Comparison of ENCODE assay signal across 13 cellular contexts in genomic region chr1:153011359-153011758, GRCh38. TPM values are rescaled to one million over a fixed set of nuclear protein-coding genes. Genes with fewer than 3 reads are reported as not detected.
DNase-seq lines count a peak whose midpoint lies in the region; ATAC-seq, FAIRE-seq and TF ChIP-seq lines count a peak whose summit lies in the region.
"Not testable (repeated sequence)": the region's sequence is repeated elsewhere in the genome, so short reads cannot be mapped to it uniquely, and the experiment has no call there.
"Had no signal": no experiment of that assay in that cellular context is flagged by ENCODE, and none has a peak within 500 bp of the region (broad histone marks: within the 10 kb centered on the region; RNA-seq: fewer than 3 reads in every experiment).

No MANE protein-coding gene starts in this region.

- H4K5ac ChIP-seq in IMR-90 (ENCODE audit: low read depth, low read length), result not testable (repeated sequence)

- not testable (repeated sequence) for H2AK5ac ChIP-seq in IMR-90 (ENCODE audit: low read depth, low read length)

- H3K9me3 ChIP-seq in A549; IMR-90 (ENCODE audit: control insufficient read depth, insufficient read depth, low read length); testis: not testable (repeated sequence)

- not testable (repeated sequence) for H2AFZ ChIP-seq in IMR-90 (replicated peaks; ENCODE audit: low read length, poor library complexity)

- not testable (repeated sequence) for H3K4me1 ChIP-seq in A549; IMR-90 (ENCODE audit: control insufficient read depth, insufficient read depth, low read length); testis

- POLR2A ChIA-PET in A549 (lab: Yijun Ruan, JAX); IMR-90 (lab: Charles Lee; ENCODE audit: unreplicated experiment); WTC11 (lab: Charles Lee): not testable (repeated sequence)

- H3K4ac ChIP-seq in IMR-90 (ENCODE audit: low read depth, low read length), result not testable (repeated sequence)

- TF ChIP-seq POLR2A in A549 (IDR thresholded peaks at IDR 0.05; ENCODE audit: low read length); IMR-90 (IDR thresholded peaks at IDR 0.05; ENCODE audit: low read depth, low read length); erythroblast (IDR thresholded peaks at IDR 0.05; ENCODE audit: low read length); testis (IDR thresholded peaks at IDR 0.05): not testable (repeated sequence)

- not testable (repeated sequence) for H3K23ac ChIP-seq in IMR-90 (ENCODE audit: low read depth, low read length)

- not testable (repeated sequence) for H4K91ac ChIP-seq in IMR-90 (ENCODE audit: insufficient read depth, low read depth, low read length)

- not testable (repeated sequence) for H2BK120ac ChIP-seq in IMR-90 (ENCODE audit: low read depth, low read length)

- not testable (repeated sequence) for H3K14ac ChIP-seq in IMR-90 (replicated peaks; ENCODE audit: low read depth, low read length)

- H3K27ac Mint-ChIP-seq in WTC11, result not testable (repeated sequence)

- H2BK5ac ChIP-seq in IMR-90 (ENCODE audit: low read depth, low read length, poor library complexity, severe bottlenecking), result not testable (repeated sequence)

- H3K18ac ChIP-seq in IMR-90 (ENCODE audit: low read depth, low read length), result not testable (repeated sequence)

- 18% methylated on average over 6 of the region's 6 CpGs for WGBS in A549 (ENCODE audit: missing lambda C conversion rate)
- WGBS in IMR-90 (ENCODE audit: extremely low coverage in 2 of 2, insufficient read length in 1 of 2), 2 experiments, result 60% methylated on average over 4 of the region's 6 CpGs; no CpG with 5 or more reads in 1 of the 2 experiments
- WGBS in testis, 2 donors, result 69 to 81% methylated on average over 6 of the region's 6 CpGs

- H2BK15ac ChIP-seq in IMR-90 (ENCODE audit: low read depth, low read length), result not testable (repeated sequence)

- H3K9ac ChIP-seq in IMR-90 (ENCODE audit: low read depth, low read length), result not testable (repeated sequence)

- H2BK20ac ChIP-seq in IMR-90 (ENCODE audit: low read depth, low read length), result not testable (repeated sequence)

- intact Hi-C loops in IMR-90 (cut with micrococcal nuclease); testis (cut with DNase I; ENCODE audit: low total_unique reads): not testable (repeated sequence)

- not testable (repeated sequence) for TF ChIP-seq CTCF in A549 (IDR thresholded peaks at IDR 0.05); IMR-90 (conservative IDR thresholded peaks at IDR 0.05; ENCODE audit: low read depth, low read length); WTC11 (IDR thresholded peaks at IDR 0.05); testis (IDR thresholded peaks at IDR 0.05)

- not testable (repeated sequence) for FAIRE-seq in A549 (lab: Jason Lieb, UNC)

- peaks cover 19% of the 10 kb centered on the region for H3K9me3 Mint-ChIP-seq in WTC11

- TF ChIP-seq RAD21 in A549 (conservative IDR thresholded peaks at IDR 0.05 in 1 of 2, IDR thresholded peaks at IDR 0.05 in 1 of 2); IMR-90 (IDR thresholded peaks at IDR 0.05; ENCODE audit: low read length): not testable (repeated sequence)

- H4K8ac ChIP-seq in IMR-90 (ENCODE audit: low read depth in 2 of 2, low read length in 2 of 2), result not testable (repeated sequence)

- not testable (repeated sequence) for H3K4me2 ChIP-seq in A549; IMR-90 (ENCODE audit: low read depth, low read length)

- H3K27me3 Mint-ChIP-seq in WTC11 (ENCODE audit: low read depth), result not testable (repeated sequence)

- H3K36me3 Mint-ChIP-seq in WTC11, result not testable (repeated sequence)

- H3K4me1 Mint-ChIP-seq in WTC11, result not testable (repeated sequence)

- dilution Hi-C loops in IMR-90 (cut with HindIII; ENCODE audit: low sequenced_read_pairs, unreplicated experiment), result not testable (repeated sequence)

- H3K79me1 ChIP-seq in IMR-90 (ENCODE audit: low read depth in 1 of 2, low read length in 2 of 2), result not testable (repeated sequence)

- not testable (repeated sequence) for ATAC-seq in A549; IMR-90 (ENCODE audit: low read depth); WTC11

- not testable (repeated sequence) for H3K9me1 ChIP-seq in IMR-90 (ENCODE audit: insufficient read depth, low read length)

- H3K4me3 Mint-ChIP-seq in WTC11, result not testable (repeated sequence)

- H4K20me1 ChIP-seq in IMR-90 (ENCODE audit: insufficient read depth, low read length), result not testable (repeated sequence)

- H3K56ac ChIP-seq in IMR-90 (ENCODE audit: extremely low read depth, insufficient read depth, low read length), result not testable (repeated sequence)

- H3K27ac ChIP-seq in A549; IMR-90 (ENCODE audit: insufficient read depth, low read length); testis: not testable (repeated sequence)

- H3K36me3 ChIP-seq in IMR-90 (ENCODE audit: control insufficient read depth, insufficient read depth, low read length); testis (ENCODE audit: low read depth, missing control alignments): not testable (repeated sequence)

- CTCF ChIA-PET in A549 (lab: Yijun Ruan, JAX), result interaction anchor here (0.6 to 0.7 kb wide), 2 partner anchors 782 to 826 kb away, joined by 3 read pairs; no protein-coding TSS in a partner anchor
- CTCF ChIA-PET in IMR-90 (lab: Yijun Ruan, JAX), result not testable (repeated sequence)
- CTCF ChIA-PET in WTC11 (lab: Charles Lee), result interaction anchor here (0.8 to 1.0 kb wide), 2 partner anchors 15 kb away, joined by 3 to 4 read pairs; no protein-coding TSS in a partner anchor

- in situ Hi-C loops in IMR-90 (cut with MboI; ENCODE audit: low sequenced_read_pairs), result not testable (repeated sequence)

- not testable (repeated sequence) for DNase-seq in A549 (ENCODE audit: low read depth in 1 of 2, low spot score in 1 of 2); IMR-90; WTC11 (ENCODE audit: low spot score)
- DNase-seq in NAMALWA (ENCODE audit: low spot score) (peak; percentile 55), erythroblast (lab: John Stamatoyannopoulos, UW) (peak; percentile 11 to 12), testis (peak; percentile 29)

- TF ChIP-seq EP300 in A549 (IDR thresholded peaks at IDR 0.05), result not testable (repeated sequence)

- H3K27me3 ChIP-seq in IMR-90 (ENCODE audit: control insufficient read depth, insufficient read depth, low read length); testis: not testable (repeated sequence)

- not testable (repeated sequence) for H3K4me3 ChIP-seq in A549; IMR-90 (ENCODE audit: insufficient read depth, low read depth, low read length); testis

- not testable (repeated sequence) for H2AK9ac ChIP-seq in IMR-90 (replicated peaks; ENCODE audit: low read depth, low read length, poor library complexity)

- not testable (repeated sequence) for BruUV-seq in IMR-90 (replicated peaks; lab: Mats Ljungman, UMichigan)

RNA-seq across cellular contexts. Expression of gene SPRR3, which starts 9.8 kb away (rescaled TPM):
- not detected in 2 replicates for polyA plus RNA-seq in A549 (2011; rRNA removed)
- polyA plus RNA-seq in A549 (2012; cell fraction: cytosol; rRNA removed), result not detected in 2 replicates
- not detected in 2 replicates for polyA plus RNA-seq in A549 (2012; cell fraction: nucleus; rRNA removed)
- polyA plus RNA-seq in A549 (2017; fragmentation: RNase III; extraction: RNeasy Plus Mini Kit Qiagen cat#74134 plus additional on column Dnase treatment), result not detected in 3 replicates
- polyA minus RNA-seq in A549 (2011; rRNA and poly(A)+ RNA removed), result not detected in 2 replicates
- total RNA-seq in IMR-90 (2012; rRNA removed), result not detected in 2 replicates
- polyA plus RNA-seq in IMR-90 (2012; rRNA removed), result not detected in 2 replicates
- polyA plus RNA-seq in IMR-90 (2012; cell fraction: cytosol; rRNA removed), result not detected in 2 replicates
- polyA plus RNA-seq in IMR-90 (2012; cell fraction: nucleus; rRNA removed; ENCODE audit: low replicate concordance), result not detected in 2 replicates
- not detected in 3 replicates for total RNA-seq in WTC11 (2021)
- not detected for total RNA-seq in testis
- not detected for polyA plus RNA-seq in testis (ENCODE audit: insufficient read depth, low read depth, low replicate concordance)
- total RNA-seq: A172; A673; CD4-positive, alpha-beta memory T cell; CD4-positive, CD25-positive, alpha-beta regulatory T cell; CD8-positive, alpha-beta memory T cell had no signal
- polyA plus RNA-seq: AG04450; CD14-positive monocyte; CD4-positive, alpha-beta memory T cell; CD4-positive, CD25-positive, alpha-beta regulatory T cell; CD8-positive, alpha-beta memory T cell had no signal

RNA-seq across cellular contexts. Expression of gene SPRR1B, which starts 19.6 kb away (rescaled TPM):
- polyA plus RNA-seq in A549 (2011; rRNA removed) (not detected in 2 replicates), A549 (2017; fragmentation: RNase III; extraction: RNeasy Plus Mini Kit Qiagen cat#74134 plus additional on column Dnase treatment) (not detected in 3 replicates), IMR-90 (2012; rRNA removed) (not detected in 2 replicates), testis (ENCODE audit: insufficient read depth, low read depth, low replicate concordance) (not detected)
- not detected in 2 replicates for polyA plus RNA-seq in A549 (2012; cell fraction: cytosol; rRNA removed)
- polyA plus RNA-seq in A549 (2012; cell fraction: nucleus; rRNA removed), result not detected in 2 replicates
- not detected in 2 replicates for polyA minus RNA-seq in A549 (2011; rRNA and poly(A)+ RNA removed)
- total RNA-seq in IMR-90 (2012; rRNA removed) (not detected in 2 replicates), WTC11 (2021) (not detected in 3 replicates), testis (not detected)
- not detected in 2 replicates for polyA plus RNA-seq in IMR-90 (2012; cell fraction: cytosol; rRNA removed)
- polyA plus RNA-seq in IMR-90 (2012; cell fraction: nucleus; rRNA removed; ENCODE audit: low replicate concordance), result not detected in 2 replicates
- total RNA-seq: A172; A673; CD4-positive, alpha-beta memory T cell; CD4-positive, CD25-positive, alpha-beta regulatory T cell; CD8-positive, alpha-beta memory T cell had no signal
- polyA plus RNA-seq: AG04450; CD14-positive monocyte; CD4-positive, alpha-beta memory T cell; CD4-positive, CD25-positive, alpha-beta regulatory T cell; CD8-positive, alpha-beta memory T cell had no signal

RNA-seq across cellular contexts. Expression of gene SPRR1A, which starts 27.5 kb away (rescaled TPM):
- polyA plus RNA-seq in A549 (2011; rRNA removed), result not detected in 2 replicates
- polyA plus RNA-seq in A549 (2012; cell fraction: cytosol; rRNA removed), result not detected in 2 replicates
- not detected in 2 replicates for polyA plus RNA-seq in A549 (2012; cell fraction: nucleus; rRNA removed)
- not detected in 3 replicates for polyA plus RNA-seq in A549 (2017; fragmentation: RNase III; extraction: RNeasy Plus Mini Kit Qiagen cat#74134 plus additional on column Dnase treatment)
- polyA minus RNA-seq in A549 (2011; rRNA and poly(A)+ RNA removed), result not detected in 2 replicates
- not detected in 2 replicates for total RNA-seq in IMR-90 (2012; rRNA removed)
- polyA plus RNA-seq in IMR-90 (2012; rRNA removed), result not detected in 2 replicates
- polyA plus RNA-seq in IMR-90 (2012; cell fraction: cytosol; rRNA removed), result not detected in 2 replicates
- not detected in 2 replicates for polyA plus RNA-seq in IMR-90 (2012; cell fraction: nucleus; rRNA removed; ENCODE audit: low replicate concordance)
- total RNA-seq in WTC11 (2021), result not detected in 3 replicates
- not detected for total RNA-seq in testis
- polyA plus RNA-seq in testis (ENCODE audit: insufficient read depth, low read depth, low replicate concordance), result not detected
- total RNA-seq: A172; A673; CD4-positive, alpha-beta memory T cell; CD4-positive, CD25-positive, alpha-beta regulatory T cell; CD8-positive, alpha-beta memory T cell had no signal
- polyA plus RNA-seq: AG04450; CD14-positive monocyte; CD4-positive, alpha-beta memory T cell; CD4-positive, CD25-positive, alpha-beta regulatory T cell; CD8-positive, alpha-beta memory T cell had no signal

RNA-seq across cellular contexts. Expression of gene SPRR2D, which starts 29.6 kb away (rescaled TPM):
- polyA plus RNA-seq in A549 (2011; rRNA removed) (not detected in 2 replicates), A549 (2017; fragmentation: RNase III; extraction: RNeasy Plus Mini Kit Qiagen cat#74134 plus additional on column Dnase treatment) (not detected in 3 replicates), IMR-90 (2012; rRNA removed) (not detected in 2 replicates), testis (ENCODE audit: insufficient read depth, low read depth, low replicate concordance) (0.74 TPM)
- polyA plus RNA-seq in A549 (2012; cell fraction: cytosol; rRNA removed), result not detected in 2 replicates
- not detected in 2 replicates for polyA plus RNA-seq in A549 (2012; cell fraction: nucleus; rRNA removed)
- 0.45 TPM in 1 of 2 replicates, not detected in the other for polyA minus RNA-seq in A549 (2011; rRNA and poly(A)+ RNA removed)
- total RNA-seq in IMR-90 (2012; rRNA removed) (not detected in 2 replicates), WTC11 (2021) (not detected in 3 replicates), testis (under 1 TPM in 1 of 2 donors, not detected in 1; 0.56 TPM)
- polyA plus RNA-seq in IMR-90 (2012; cell fraction: cytosol; rRNA removed), result not detected in 2 replicates
- not detected in 2 replicates for polyA plus RNA-seq in IMR-90 (2012; cell fraction: nucleus; rRNA removed; ENCODE audit: low replicate concordance)
- total RNA-seq: A172; CD4-positive, alpha-beta memory T cell; CD4-positive, CD25-positive, alpha-beta regulatory T cell; CD8-positive, alpha-beta memory T cell had no signal
- polyA plus RNA-seq: AG04450; CD14-positive monocyte; CD4-positive, alpha-beta memory T cell; CD4-positive, CD25-positive, alpha-beta regulatory T cell; CD8-positive, alpha-beta memory T cell had no signal

RNA-seq across cellular contexts. Expression of gene SPRR4, which starts 40.9 kb away (rescaled TPM):
- not detected in 2 replicates for polyA plus RNA-seq in A549 (2011; rRNA removed)
- polyA plus RNA-seq in A549 (2012; cell fraction: cytosol; rRNA removed), result not detected in 2 replicates
- polyA plus RNA-seq in A549 (2012; cell fraction: nucleus; rRNA removed), result not detected in 2 replicates
- not detected in 3 replicates for polyA plus RNA-seq in A549 (2017; fragmentation: RNase III; extraction: RNeasy Plus Mini Kit Qiagen cat#74134 plus additional on column Dnase treatment)
- polyA minus RNA-seq in A549 (2011; rRNA and poly(A)+ RNA removed), result not detected in 2 replicates
- not detected in 2 replicates for total RNA-seq in IMR-90 (2012; rRNA removed)
- polyA plus RNA-seq in IMR-90 (2012; rRNA removed), result not detected in 2 replicates
- not detected in 2 replicates for polyA plus RNA-seq in IMR-90 (2012; cell fraction: cytosol; rRNA removed)
- not detected in 2 replicates for polyA plus RNA-seq in IMR-90 (2012; cell fraction: nucleus; rRNA removed; ENCODE audit: low replicate concordance)
- not detected in 3 replicates for total RNA-seq in WTC11 (2021)
- total RNA-seq in testis, result 1 to 10 TPM in 1 of 2 donors, under 1 TPM in 1; 0.81 to 8.4 TPM
- polyA plus RNA-seq in testis (ENCODE audit: insufficient read depth, low read depth, low replicate concordance), result 9.5 TPM
- total RNA-seq: A172; A673; CD4-positive, alpha-beta memory T cell; CD4-positive, CD25-positive, alpha-beta regulatory T cell; CD8-positive, alpha-beta memory T cell had no signal
- polyA plus RNA-seq: AG04450; CD14-positive monocyte; CD4-positive, alpha-beta memory T cell; CD4-positive, CD25-positive, alpha-beta regulatory T cell; CD8-positive, alpha-beta memory T cell had no signal
